In genomic region chr19:47105874-47106273, GRCh38 we compare ENCODE assay signal across 11 cellular contexts. TPM values are rescaled to one million over a fixed set of nuclear protein-coding genes. Genes with fewer than 3 reads are reported as not detected.
A peak's percentile ranks its signal among the peaks of the same experiment; 100 is the strongest.
DNase-seq lines count a peak whose midpoint lies in the region; ATAC-seq and TF ChIP-seq lines count a peak whose summit lies in the region.
"Had no signal": no experiment of that assay in that cellular context is flagged by ENCODE, and none has a peak within 500 bp of the region (broad histone marks: within the 10 kb centered on the region; RNA-seq: fewer than 3 reads in every experiment).

No MANE protein-coding gene starts in this region.

- no peak for DNase-seq in heart left ventricle
- DNase-seq in Right ventricle myocardium superior: no peak
- DNase-seq in ascending aorta (ENCODE audit: low spot score in 2 of 2): no peak
- no peak for DNase-seq in naive thymus-derived CD4-positive, alpha-beta T cell
- DNase-seq in tibial nerve (ENCODE audit: low spot score in 2 of 2): no peak
- no peak for DNase-seq in testis
- DNase-seq in NCI-H524 (lab: John Stamatoyannopoulos, UW): no peak
- DNase-seq: activated CD4-positive, alpha-beta T cell treated with anti-CD3 and anti-CD28 coated beads for 48 hours; NCI-H446; SHP77 treated with DMSO at 0.1 percent for 48 hours had no signal

- POLR2A ChIA-PET in naive thymus-derived CD4-positive, alpha-beta T cell (lab: Charles Lee): interaction anchor here (0.6 to 12.0 kb wide), 3 partner anchors 11 to 25 kb away, joined by 3 to 184 read pairs (median 4); partner anchors contain the start of gene SAE1

- TF ChIP-seq POLR2A in heart left ventricle (IDR thresholded peaks at IDR 0.05) (no peak), tibial nerve (IDR thresholded peaks at IDR 0.05) (no peak), testis (IDR thresholded peaks at IDR 0.05) (no peak)

- H3K9me3 Mint-ChIP-seq in naive thymus-derived CD4-positive, alpha-beta T cell: no peaks in the 10 kb centered on the region

- CTCF ChIA-PET in naive thymus-derived CD4-positive, alpha-beta T cell (lab: Charles Lee): interaction anchor here (0.5 to 1.6 kb wide), 4 partner anchors 20 to 464 kb away, joined by 3 to 6 read pairs (median 5); no protein-coding TSS in a partner anchor

- H3K4me3 ChIP-seq in heart left ventricle (no peak overlapping the region), ascending aorta (no peak overlapping the region), tibial nerve (no peak overlapping the region), testis (no peak overlapping the region)
- H3K4me3 ChIP-seq in naive thymus-derived CD4-positive, alpha-beta T cell (ENCODE audit: low read length): no peak overlapping the region

- no peak for TF ChIP-seq EP300 in tibial nerve (IDR thresholded peaks at IDR 0.05)

- no peaks in the 10 kb centered on the region for H3K9me3 ChIP-seq in heart left ventricle
- H3K9me3 ChIP-seq in ascending aorta: no peaks in the 10 kb centered on the region
- H3K9me3 ChIP-seq in naive thymus-derived CD4-positive, alpha-beta T cell (ENCODE audit: control insufficient read depth in 2 of 3, low read length in 3 of 3): no peaks in the 10 kb centered on the region
- no peaks in the 10 kb centered on the region for H3K9me3 ChIP-seq in tibial nerve
- H3K9me3 ChIP-seq in testis: no peaks in the 10 kb centered on the region

- H3K27me3 ChIP-seq in heart left ventricle (no peaks in the 10 kb centered on the region), ascending aorta (no peaks in the 10 kb centered on the region), tibial nerve (no peaks in the 10 kb centered on the region), testis (no peaks in the 10 kb centered on the region)
- H3K27me3 ChIP-seq in naive thymus-derived CD4-positive, alpha-beta T cell (ENCODE audit: control insufficient read depth in 2 of 2, insufficient read depth in 2 of 2, low read length in 2 of 2): no peaks in the 10 kb centered on the region

- WGBS in heart left ventricle, 4 donors: 43 to 84% (median 63%) methylated on average over 2 of the region's 2 CpGs
- WGBS in tibial nerve, 2 donors: 30 to 47% methylated on average over 2 of the region's 2 CpGs
- WGBS in testis, 2 donors: 32 to 49% methylated on average over 2 of the region's 2 CpGs

- peaks cover 15 to 85% (median 64%) of the 10 kb centered on the region in 12 donors for H3K4me1 ChIP-seq in heart left ventricle
- H3K4me1 ChIP-seq in ascending aorta: peaks cover 8 to 50% of the 10 kb centered on the region in 2 donors
- H3K4me1 ChIP-seq in naive thymus-derived CD4-positive, alpha-beta T cell (ENCODE audit: control insufficient read depth in 2 of 2, insufficient read depth in 2 of 2, low read length in 2 of 2): peaks cover 41 to 47% of the 10 kb centered on the region in 2 donors
- peaks cover 0 to 96% (median 66%) of the 10 kb centered on the region in 4 donors for H3K4me1 ChIP-seq in tibial nerve
- peaks cover 29% of the 10 kb centered on the region for H3K4me1 ChIP-seq in testis

- peak overlapping the region; percentile 18 to 100 (median 83) for H3K27ac Mint-ChIP-seq in naive thymus-derived CD4-positive, alpha-beta T cell

- peaks cover 0 to 36% (median 13%) of the 10 kb centered on the region in 5 donors for H3K36me3 Mint-ChIP-seq in naive thymus-derived CD4-positive, alpha-beta T cell

- ATAC-seq in heart left ventricle (no peak), Right ventricle myocardium superior (ENCODE audit: poor library complexity) (no peak), HG02610 (IDR thresholded peaks at IDR 0.05; ENCODE audit: unreplicated experiment) (no peak)
- no peak for ATAC-seq in naive thymus-derived CD4-positive, alpha-beta T cell

- TF ChIP-seq CTCF in heart left ventricle (IDR thresholded peaks at IDR 0.05): no peak
- TF ChIP-seq CTCF in ascending aorta (IDR thresholded peaks at IDR 0.05): no peak
- no peak for TF ChIP-seq CTCF in tibial nerve (IDR thresholded peaks at IDR 0.05)
- no peak for TF ChIP-seq CTCF in testis (IDR thresholded peaks at IDR 0.05)

- H3K27me3 Mint-ChIP-seq in naive thymus-derived CD4-positive, alpha-beta T cell: peaks cover 0 to 2% (median 0%) of the 10 kb centered on the region in 5 donors

- H3K36me3 ChIP-seq in heart left ventricle: peaks cover 0 to 14% (median 0%) of the 10 kb centered on the region in 9 donors
- H3K36me3 ChIP-seq in ascending aorta: no peaks in the 10 kb centered on the region
- peaks cover 0 to 8% (median 0%) of the 10 kb centered on the region in 3 experiments for H3K36me3 ChIP-seq in naive thymus-derived CD4-positive, alpha-beta T cell (ENCODE audit: control insufficient read depth in 2 of 3, insufficient read depth in 3 of 3, low read length in 3 of 3)
- no peaks in the 10 kb centered on the region for H3K36me3 ChIP-seq in tibial nerve
- no peaks in the 10 kb centered on the region for H3K36me3 ChIP-seq in testis (ENCODE audit: low read depth, missing control alignments)

- peak overlapping the region in 3 of 10 donors; percentile 5 to 66 (median 7) for H3K4me3 Mint-ChIP-seq in naive thymus-derived CD4-positive, alpha-beta T cell

- intact Hi-C loops in heart left ventricle (cut with DNase I) (loop anchor here in 1 of 10 donors (10.0 kb wide), 1 partner anchor 241 kb away; the partner anchor contains the start of gene ARHGAP35), Right ventricle myocardium superior (cut with DNase I) (no loop called here), ascending aorta (cut with DNase I) (no loop called here), testis (cut with DNase I; ENCODE audit: low total_unique reads) (no loop called here)
- intact Hi-C loops in naive thymus-derived CD4-positive, alpha-beta T cell (cut with micrococcal nuclease): no loop called here

- H3K4me1 Mint-ChIP-seq in naive thymus-derived CD4-positive, alpha-beta T cell: peaks cover 40 to 82% (median 71%) of the 10 kb centered on the region in 7 donors

- peak overlapping the region in 11 of 12 donors; percentile 53 to 100 (median 65) for H3K27ac ChIP-seq in heart left ventricle
- H3K27ac ChIP-seq in ascending aorta: peak overlapping the region; percentile 67 to 100
- H3K27ac ChIP-seq in naive thymus-derived CD4-positive, alpha-beta T cell (ENCODE audit: low read depth, low read length): no peak overlapping the region
- H3K27ac ChIP-seq in tibial nerve: peak overlapping the region; percentile 25 to 100 (median 100)
- H3K27ac ChIP-seq in testis: no peak overlapping the region

RNA-seq across cellular contexts. Expression of gene ZC3H4, which starts 7.7 kb away (rescaled TPM):
- 10 to 100 TPM; 16.5 to 35.0 (median 24.7) TPM for total RNA-seq in heart left ventricle
- 10 to 100 TPM in 1 of 2 donors, 1 to 10 TPM in 1; 9.6 to 10.4 TPM for polyA plus RNA-seq in heart left ventricle
- total RNA-seq in Right ventricle myocardium superior: 20.6 TPM
- 24.6 TPM for total RNA-seq in ascending aorta
- 100 to 1,000 TPM in 1 of 5 experiments, 10 to 100 TPM in 4; 53.6 to 123 (median 73.0) TPM for total RNA-seq in naive thymus-derived CD4-positive, alpha-beta T cell
- polyA plus RNA-seq in naive thymus-derived CD4-positive, alpha-beta T cell: 1 to 10 TPM; 2.0 to 2.3 TPM
- total RNA-seq in tibial nerve: 10 to 100 TPM; 25.5 to 40.4 (median 34.2) TPM
- 10 to 100 TPM; 45.2 to 47.3 TPM for total RNA-seq in testis
- polyA plus RNA-seq in testis (ENCODE audit: insufficient read depth, low read depth, low replicate concordance): 25.4 TPM

RNA-seq across cellular contexts. Expression of gene SAE1, which starts 24.8 kb away (rescaled TPM):
- total RNA-seq in heart left ventricle (10 to 100 TPM; 30.5 to 58.7 (median 49.7) TPM), Right ventricle myocardium superior (42.2 TPM), ascending aorta (54.4 TPM), tibial nerve (10 to 100 TPM; 37.9 to 66.9 (median 50.8) TPM), testis (100 to 1,000 TPM; 105 to 124 TPM)
- polyA plus RNA-seq in heart left ventricle (10 to 100 TPM; 15.7 to 84.1 TPM), testis (ENCODE audit: insufficient read depth, low read depth, low replicate concordance) (185 TPM)
- total RNA-seq in naive thymus-derived CD4-positive, alpha-beta T cell: 100 to 1,000 TPM in 1 of 5 experiments, 10 to 100 TPM in 4; 34.3 to 115 (median 46.4) TPM
- 100 to 1,000 TPM; 145 to 181 TPM for polyA plus RNA-seq in naive thymus-derived CD4-positive, alpha-beta T cell

RNA-seq across cellular contexts. Expression of gene TMEM160, which starts 57.5 kb away (rescaled TPM):
- 10 to 100 TPM; 21.7 to 58.0 (median 24.5) TPM for total RNA-seq in heart left ventricle
- 10 to 100 TPM; 10.5 to 21.7 TPM for polyA plus RNA-seq in heart left ventricle
- total RNA-seq in Right ventricle myocardium superior: 34.9 TPM
- total RNA-seq in ascending aorta: 64.5 TPM
- 10 to 100 TPM; 23.1 to 46.3 (median 26.0) TPM for total RNA-seq in naive thymus-derived CD4-positive, alpha-beta T cell
- 100 to 1,000 TPM; 131 TPM for polyA plus RNA-seq in naive thymus-derived CD4-positive, alpha-beta T cell
- 10 to 100 TPM; 37.5 to 78.5 (median 66.8) TPM for total RNA-seq in tibial nerve
- 10 to 100 TPM; 28.1 to 28.7 TPM for total RNA-seq in testis
- 7.1 TPM for polyA plus RNA-seq in testis (ENCODE audit: insufficient read depth, low read depth, low replicate concordance)

Comparison
In these comparisons a context has a peak if more than half of its experiments do, and no peak if none do; other contexts are left out.
1. H3K27ac ChIP-seq: peak in heart left ventricle (11 of 12), ascending aorta (2 of 2) and tibial nerve (4 of 4); none in naive thymus-derived CD4-positive, alpha-beta T cell (single experiment) and testis (0 of 2).